In the genomic region with DNA sequence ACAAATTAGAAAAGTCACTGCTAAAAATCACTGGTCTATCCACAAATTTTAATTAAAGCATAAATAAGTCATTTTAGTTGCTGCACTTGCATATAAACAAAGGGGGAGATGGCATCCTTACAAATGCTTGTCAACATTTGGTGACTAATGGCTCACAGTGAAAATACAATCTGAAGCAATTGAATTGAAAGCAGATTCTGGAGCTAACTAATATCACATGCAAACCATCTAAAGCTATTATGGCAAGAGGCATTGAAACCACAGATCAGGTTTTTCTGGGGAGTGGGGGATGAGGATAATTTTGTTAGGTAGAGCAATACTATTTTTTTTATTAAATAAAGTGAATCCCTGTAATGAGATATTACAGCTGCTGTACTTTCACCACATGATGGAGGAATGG, we compare ENCODE assay signal across 25 cellular contexts.
A peak's percentile ranks its signal among the peaks of the same experiment; 100 is the strongest.
DNase-seq lines count a peak whose midpoint lies in the region; ATAC-seq and TF ChIP-seq lines count a peak whose summit lies in the region.
"Had no signal": no experiment of that assay in that cellular context is flagged by ENCODE, and none has a peak within 500 bp of the region (broad histone marks: within the 10 kb centered on the region; RNA-seq: fewer than 3 reads in every experiment).

No MANE protein-coding gene starts in this region.

- DNase-seq in NCI-H1092 treated with DMSO at 0.1 percent for 48 hours (lab: John Stamatoyannopoulos, UW) (peak; percentile 44), NCI-H1092 (lab: John Stamatoyannopoulos, UW) (no peak), AG09319 (ENCODE audit: extremely low read depth, low read depth) (peak; percentile 12), fibroblast of the aortic adventitia (ENCODE audit: low read depth) (peak; percentile 42), NCI-H2196 treated with DMSO at 0.1 percent for 48 hours (lab: John Stamatoyannopoulos, UW; ENCODE audit: unreplicated experiment) (no peak)
- DNase-seq in stimulated activated CD4-positive, alpha-beta T cell treated with anti-CD3 and anti-CD28 coated beads, Interleukin-4, amount 100 ng/mL, for 24 hours: no peak
- DNase-seq: 8988T; CD4-positive, CD25-positive, alpha-beta regulatory T cell; DMS153; H9; KBM-7; MV-4-11; NCI-H187; NCI-H226; NCI-H510A; NK-92 treated with Interleukin-12 subunit alpha and Interleukin-12 subunit beta, amount 100 ng/mL, for 24 hours; PC-9; RPMI8226; SHP77; T-helper 17 cell had no signal

- no peak overlapping the region for H3K4me3 ChIP-seq in fibroblast of the aortic adventitia (ENCODE audit: low read depth, low read length)
- H3K4me3 ChIP-seq: BLaER1, GM23338, PC-9, SK-N-MC had no signal

- ATAC-seq in SK-N-SH treated with all-trans-retinoic acid at 6 μM for 48 hours (peak; percentile 26; the same call in 1 of the 3 replicates), HG02870 (IDR thresholded peaks at IDR 0.05; ENCODE audit: unreplicated experiment) (no peak)
- ATAC-seq: GM23338, T-helper 17 cell had no signal

- TF ChIP-seq CTCF in AG09319 (IDR thresholded peaks at IDR 0.05; ENCODE audit: low read depth, low read length): no peak
- TF ChIP-seq CTCF in fibroblast of the aortic adventitia (IDR thresholded peaks at IDR 0.05; ENCODE audit: insufficient read depth, low read length): no peak

TF ChIP-seq in SK-N-SH treated with all-trans-retinoic acid at 6 μM for 48 hours, 23 proteins besides CTCF, POLR2A, EP300 and RAD21:
- no peak for TF ChIP-seq RARB (CRISPR knock-in tag; IDR thresholded peaks at IDR 0.05)
- no peak for TF ChIP-seq CSDC2 (CRISPR knock-in tag; IDR thresholded peaks at IDR 0.05)
- TF ChIP-seq TCF4 (CRISPR knock-in tag; IDR thresholded peaks at IDR 0.05; ENCODE audit: borderline replicate concordance): peak; percentile 83
- TF ChIP-seq ZNF70 (CRISPR knock-in tag; IDR thresholded peaks at IDR 0.05): 0 out of 2 replicates have a peak, but pooled peaks have one; percentile 9
- TF ChIP-seq ISL1 (CRISPR knock-in tag; IDR thresholded peaks at IDR 0.05): peak; percentile 39
- TF ChIP-seq, protein P1, sequence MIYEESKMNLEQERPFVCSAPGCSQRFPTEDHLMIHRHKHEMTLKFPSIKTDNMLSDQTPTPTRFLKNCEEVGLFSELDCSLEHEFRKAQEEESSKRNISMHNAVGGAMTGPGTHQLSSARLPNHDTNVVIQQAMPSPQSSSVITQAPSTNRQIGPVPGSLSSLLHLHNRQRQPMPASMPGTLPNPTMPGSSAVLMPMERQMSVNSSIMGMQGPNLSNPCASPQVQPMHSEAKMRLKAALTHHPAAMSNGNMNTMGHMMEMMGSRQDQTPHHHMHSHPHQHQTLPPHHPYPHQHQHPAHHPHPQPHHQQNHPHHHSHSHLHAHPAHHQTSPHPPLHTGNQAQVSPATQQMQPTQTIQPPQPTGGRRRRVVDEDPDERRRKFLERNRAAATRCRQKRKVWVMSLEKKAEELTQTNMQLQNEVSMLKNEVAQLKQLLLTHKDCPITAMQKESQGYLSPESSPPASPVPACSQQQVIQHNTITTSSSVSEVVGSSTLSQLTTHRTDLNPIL (CRISPR knock-in tag; IDR thresholded peaks at IDR 0.05; ENCODE audit: low read depth): no peak
- TF ChIP-seq, protein P2, sequence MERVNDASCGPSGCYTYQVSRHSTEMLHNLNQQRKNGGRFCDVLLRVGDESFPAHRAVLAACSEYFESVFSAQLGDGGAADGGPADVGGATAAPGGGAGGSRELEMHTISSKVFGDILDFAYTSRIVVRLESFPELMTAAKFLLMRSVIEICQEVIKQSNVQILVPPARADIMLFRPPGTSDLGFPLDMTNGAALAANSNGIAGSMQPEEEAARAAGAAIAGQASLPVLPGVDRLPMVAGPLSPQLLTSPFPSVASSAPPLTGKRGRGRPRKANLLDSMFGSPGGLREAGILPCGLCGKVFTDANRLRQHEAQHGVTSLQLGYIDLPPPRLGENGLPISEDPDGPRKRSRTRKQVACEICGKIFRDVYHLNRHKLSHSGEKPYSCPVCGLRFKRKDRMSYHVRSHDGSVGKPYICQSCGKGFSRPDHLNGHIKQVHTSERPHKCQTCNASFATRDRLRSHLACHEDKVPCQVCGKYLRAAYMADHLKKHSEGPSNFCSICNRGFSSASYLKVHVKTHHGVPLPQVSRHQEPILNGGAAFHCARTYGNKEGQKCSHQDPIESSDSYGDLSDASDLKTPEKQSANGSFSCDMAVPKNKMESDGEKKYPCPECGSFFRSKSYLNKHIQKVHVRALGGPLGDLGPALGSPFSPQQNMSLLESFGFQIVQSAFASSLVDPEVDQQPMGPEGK (CRISPR knock-in tag; IDR thresholded peaks at IDR 0.05; ENCODE audit: borderline replicate concordance): no peak
- no peak for TF ChIP-seq ESRRG (CRISPR knock-in tag; IDR thresholded peaks at IDR 0.05)
- TF ChIP-seq ARNTL (CRISPR knock-in tag; IDR thresholded peaks at IDR 0.05; ENCODE audit: borderline replicate concordance, low read depth): no peak
- TF ChIP-seq ZNF565 (CRISPR knock-in tag; conservative IDR thresholded peaks at IDR 0.05; ENCODE audit: low read depth): no peak
- TF ChIP-seq GLIS3 (CRISPR knock-in tag; IDR thresholded peaks at IDR 0.05): no peak
- no peak for TF ChIP-seq OSR1 (CRISPR knock-in tag; IDR thresholded peaks at IDR 0.05)
- TF ChIP-seq PPARA (CRISPR knock-in tag; IDR thresholded peaks at IDR 0.05; ENCODE audit: borderline replicate concordance): no peak
- TF ChIP-seq, protein P3, sequence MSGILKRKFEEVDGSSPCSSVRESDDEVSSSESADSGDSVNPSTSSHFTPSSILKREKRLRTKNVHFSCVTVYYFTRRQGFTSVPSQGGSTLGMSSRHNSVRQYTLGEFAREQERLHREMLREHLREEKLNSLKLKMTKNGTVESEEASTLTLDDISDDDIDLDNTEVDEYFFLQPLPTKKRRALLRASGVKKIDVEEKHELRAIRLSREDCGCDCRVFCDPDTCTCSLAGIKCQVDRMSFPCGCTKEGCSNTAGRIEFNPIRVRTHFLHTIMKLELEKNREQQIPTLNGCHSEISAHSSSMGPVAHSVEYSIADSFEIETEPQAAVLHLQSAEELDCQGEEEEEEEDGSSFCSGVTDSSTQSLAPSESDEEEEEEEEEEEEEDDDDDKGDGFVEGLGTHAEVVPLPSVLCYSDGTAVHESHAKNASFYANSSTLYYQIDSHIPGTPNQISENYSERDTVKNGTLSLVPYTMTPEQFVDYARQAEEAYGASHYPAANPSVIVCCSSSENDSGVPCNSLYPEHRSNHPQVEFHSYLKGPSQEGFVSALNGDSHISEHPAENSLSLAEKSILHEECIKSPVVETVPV (CRISPR knock-in tag; IDR thresholded peaks at IDR 0.05): no peak
- TF ChIP-seq, protein P4, sequence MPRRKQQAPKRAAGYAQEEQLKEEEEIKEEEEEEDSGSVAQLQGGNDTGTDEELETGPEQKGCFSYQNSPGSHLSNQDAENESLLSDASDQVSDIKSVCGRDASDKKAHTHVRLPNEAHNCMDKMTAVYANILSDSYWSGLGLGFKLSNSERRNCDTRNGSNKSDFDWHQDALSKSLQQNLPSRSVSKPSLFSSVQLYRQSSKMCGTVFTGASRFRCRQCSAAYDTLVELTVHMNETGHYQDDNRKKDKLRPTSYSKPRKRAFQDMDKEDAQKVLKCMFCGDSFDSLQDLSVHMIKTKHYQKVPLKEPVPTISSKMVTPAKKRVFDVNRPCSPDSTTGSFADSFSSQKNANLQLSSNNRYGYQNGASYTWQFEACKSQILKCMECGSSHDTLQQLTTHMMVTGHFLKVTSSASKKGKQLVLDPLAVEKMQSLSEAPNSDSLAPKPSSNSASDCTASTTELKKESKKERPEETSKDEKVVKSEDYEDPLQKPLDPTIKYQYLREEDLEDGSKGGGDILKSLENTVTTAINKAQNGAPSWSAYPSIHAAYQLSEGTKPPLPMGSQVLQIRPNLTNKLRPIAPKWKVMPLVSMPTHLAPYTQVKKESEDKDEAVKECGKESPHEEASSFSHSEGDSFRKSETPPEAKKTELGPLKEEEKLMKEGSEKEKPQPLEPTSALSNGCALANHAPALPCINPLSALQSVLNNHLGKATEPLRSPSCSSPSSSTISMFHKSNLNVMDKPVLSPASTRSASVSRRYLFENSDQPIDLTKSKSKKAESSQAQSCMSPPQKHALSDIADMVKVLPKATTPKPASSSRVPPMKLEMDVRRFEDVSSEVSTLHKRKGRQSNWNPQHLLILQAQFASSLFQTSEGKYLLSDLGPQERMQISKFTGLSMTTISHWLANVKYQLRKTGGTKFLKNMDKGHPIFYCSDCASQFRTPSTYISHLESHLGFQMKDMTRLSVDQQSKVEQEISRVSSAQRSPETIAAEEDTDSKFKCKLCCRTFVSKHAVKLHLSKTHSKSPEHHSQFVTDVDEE (CRISPR knock-in tag; IDR thresholded peaks at IDR 0.05): peak; percentile 35; the same call in 1 of the 2 replicates
- no peak for TF ChIP-seq TOX (CRISPR knock-in tag; IDR thresholded peaks at IDR 0.05; ENCODE audit: borderline replicate concordance)
- TF ChIP-seq ZNF8 (CRISPR knock-in tag; IDR thresholded peaks at IDR 0.05): no peak
- TF ChIP-seq ZFP3 (CRISPR knock-in tag; IDR thresholded peaks at IDR 0.05): no peak
- TF ChIP-seq ZC3H10 (CRISPR knock-in tag; IDR thresholded peaks at IDR 0.05): no peak
- TF ChIP-seq ZFP30 (CRISPR knock-in tag; IDR thresholded peaks at IDR 0.05): no peak
TF ChIP-seq in SK-N-SH treated with all-trans-retinoic acid at 6 μM for 48 hours: peak in this region for 4.

Comparison
In these comparisons a context has a peak if more than half of its experiments do, and no peak if none do; other contexts are left out.
1. DNase-seq: peak in NCI-H1092 treated with DMSO at 0.1 percent for 48 hours (single experiment), AG09319 (single experiment) and fibroblast of the aortic adventitia (single experiment); none in NCI-H1092 (single experiment), NCI-H2196 treated with DMSO at 0.1 percent for 48 hours (single experiment) and stimulated activated CD4-positive, alpha-beta T cell treated with anti-CD3 and anti-CD28 coated beads, Interleukin-4, amount 100 ng/mL, for 24 hours (single experiment).